In genomic region chr3:109532257-109533216, GRCh38 we compare ENCODE assay signal across 8 cellular contexts.
DNase-seq lines count a peak whose midpoint lies in the region; ATAC-seq and TF ChIP-seq lines count a peak whose summit lies in the region.

No MANE protein-coding gene starts in this region.

- peak; percentile 3 to 29 for DNase-seq in NOMO-1 (lab: John Stamatoyannopoulos, UW; ENCODE audit: unreplicated experiment in 2 of 2)
- DNase-seq in NOMO-1 treated with dmso at 0.1 percent for 144 hours (lab: John Stamatoyannopoulos, UW; ENCODE audit: unreplicated experiment) = no peak
- DNase-seq in NCI-H526 treated with DMSO at 0.1 percent for 48 hours (lab: John Stamatoyannopoulos, UW) = peak; percentile 37
- DNase-seq in activated T-cell treated with anti-CD3 and anti-CD28 coated beads for 48 hours (ENCODE audit: low read depth) = peak; percentile 11
- DNase-seq in left ventricle myocardium superior = no peak
- DNase-seq in stimulated activated CD4-positive, alpha-beta T cell treated with anti-CD3 and anti-CD28 coated beads, Interleukin-2, amount 100 ng/mL, for 24 hours = peak; percentile 33 to 41
- DNase-seq in omental fat pad (ENCODE audit: low spot score) = no peak

- TF ChIP-seq CTCF in omental fat pad (IDR thresholded peaks at IDR 0.05) = no peak

- intact Hi-C loops in left ventricle myocardium superior (cut with micrococcal nuclease) = no loop called here

- ATAC-seq in left ventricle myocardium superior (peak; percentile 36), omental fat pad (ENCODE audit: low FRiP score) (no peak), HG03108 (IDR thresholded peaks at IDR 0.05; ENCODE audit: unreplicated experiment) (no peak)

Comparison
In these comparisons a context has a peak if more than half of its experiments do, and no peak if none do; other contexts are left out.
1. DNase-seq: peak in NOMO-1 (2 of 2), NCI-H526 treated with DMSO at 0.1 percent for 48 hours (single experiment), activated T-cell treated with anti-CD3 and anti-CD28 coated beads for 48 hours (single experiment) and stimulated activated CD4-positive, alpha-beta T cell treated with anti-CD3 and anti-CD28 coated beads, Interleukin-2, amount 100 ng/mL, for 24 hours (2 of 2); none in NOMO-1 treated with dmso at 0.1 percent for 144 hours (single experiment), left ventricle myocardium superior (single experiment) and omental fat pad (single experiment).